1 cellular context compared by ENCODE assay signal in the genomic region with DNA sequence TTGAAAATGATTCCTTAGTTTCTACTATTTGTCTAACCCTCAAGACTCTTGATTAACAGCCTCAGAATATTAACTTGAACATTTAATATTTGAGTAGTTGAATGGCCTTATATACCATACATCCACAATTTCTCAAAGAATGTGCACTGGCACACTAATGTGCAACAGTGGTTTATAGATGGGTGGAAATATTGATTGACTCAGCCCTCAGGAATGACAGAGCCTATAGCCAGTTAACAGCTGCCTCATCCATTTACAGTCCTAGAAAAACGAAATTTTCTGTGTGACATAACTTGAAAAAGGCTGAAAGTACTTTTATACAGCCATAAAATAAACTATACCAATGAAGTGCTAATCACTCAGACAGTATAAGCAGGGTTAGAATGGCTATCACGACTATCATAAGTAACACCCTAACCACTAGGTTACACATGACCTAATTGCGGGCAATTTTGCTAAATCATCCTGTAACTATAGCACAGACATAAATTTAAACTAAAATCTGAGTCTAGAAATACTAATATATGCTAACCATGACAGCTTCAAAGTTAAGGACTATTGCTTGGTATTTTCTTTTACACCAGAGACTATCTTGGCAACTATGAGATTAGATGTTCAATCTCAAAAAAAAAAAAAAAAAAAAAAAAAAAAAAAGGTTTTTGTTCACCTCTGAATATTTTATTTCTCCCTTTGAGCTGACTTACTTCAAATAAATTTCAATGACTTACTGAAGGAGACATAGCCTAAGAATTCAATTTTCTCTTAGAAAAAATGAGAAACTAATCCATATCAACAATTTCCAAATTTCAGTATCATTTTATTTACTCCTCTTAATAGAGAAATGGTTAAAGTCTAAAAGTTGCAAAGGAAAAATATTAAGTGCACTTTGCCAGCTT.
TF ChIP-seq lines count a peak whose summit lies in the region.

No MANE protein-coding gene starts in this region.

TF ChIP-seq in IMR-90, 13 proteins besides CTCF, POLR2A, EP300 and RAD21:
- TF ChIP-seq MAFK (IDR thresholded peaks at IDR 0.05; ENCODE audit: low read depth, low read length) (no peak), CEBPB (IDR thresholded peaks at IDR 0.05; ENCODE audit: low read depth, low read length) (0 out of 2 replicates have a peak, but pooled peaks have one; percentile 9), RFX5 (IDR thresholded peaks at IDR 0.05; ENCODE audit: low read depth, low read length) (no peak), NFE2L2 (IDR thresholded peaks at IDR 0.05; ENCODE audit: low read depth, low read length) (no peak), BHLHE40 (IDR thresholded peaks at IDR 0.05; ENCODE audit: low read depth, low read length) (no peak)
- TF ChIP-seq, protein P1, sequence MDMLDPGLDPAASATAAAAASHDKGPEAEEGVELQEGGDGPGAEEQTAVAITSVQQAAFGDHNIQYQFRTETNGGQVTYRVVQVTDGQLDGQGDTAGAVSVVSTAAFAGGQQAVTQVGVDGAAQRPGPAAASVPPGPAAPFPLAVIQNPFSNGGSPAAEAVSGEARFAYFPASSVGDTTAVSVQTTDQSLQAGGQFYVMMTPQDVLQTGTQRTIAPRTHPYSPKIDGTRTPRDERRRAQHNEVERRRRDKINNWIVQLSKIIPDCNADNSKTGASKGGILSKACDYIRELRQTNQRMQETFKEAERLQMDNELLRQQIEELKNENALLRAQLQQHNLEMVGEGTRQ (IDR thresholded peaks at IDR 0.05; ENCODE audit: low read depth, low read length), result no peak
